In genomic region chr11:92662580-92662979, GRCh38 we compare ENCODE assay signal across 21 cellular contexts.
"Had no signal": no experiment of that assay in that cellular context is flagged by ENCODE, and none has a peak within 500 bp of the region (broad histone marks: within the 10 kb centered on the region; RNA-seq: fewer than 3 reads in every experiment).

No MANE protein-coding gene starts in this region.

- H3K27ac ChIP-seq: colonic mucosa, foreskin keratinocyte, left lung, lower lobe of right lung, ovary, right lobe of liver, skin epidermis, suprapubic skin, thyroid gland had no signal

- H3K36me3 ChIP-seq: colonic mucosa, left lung, lower lobe of right lung, ovary, right lobe of liver, suprapubic skin, thyroid gland had no signal

- H3K27me3 ChIP-seq: colonic mucosa, foreskin keratinocyte, left lung, ovary, right lobe of liver, suprapubic skin, thyroid gland had no signal

- H3K36me3 Mint-ChIP-seq: immature natural killer cell; memory B cell; naive thymus-derived CD4-positive, alpha-beta T cell had no signal

- DNase-seq: colonic mucosa; dermis blood vessel endothelial cell; foreskin keratinocyte; immature natural killer cell; left lung; lower lobe of right lung; naive thymus-derived CD4-positive, alpha-beta T cell; nucleus accumbens; ovary; right lobe of liver; stimulated activated CD4-positive, alpha-beta T cell treated with anti-CD3 and anti-CD28 coated beads, Interleukin-2, amount 100 ng/mL, for 48 hours; stimulated activated naive CD4-positive, alpha-beta T cell treated with Interleukin-2 at 50 U/mL for 16 hours; thyroid gland had no signal

- H3K9me3 Mint-ChIP-seq: type B pancreatic cell had no signal

- H3K4me3 ChIP-seq: colonic mucosa, left lung, lower lobe of right lung, ovary, right lobe of liver, skin epidermis, suprapubic skin, thyroid gland had no signal

- H3K4me3 Mint-ChIP-seq: immature natural killer cell; memory B cell; naive thymus-derived CD4-positive, alpha-beta T cell; neural crest cell; type B pancreatic cell had no signal

- H3K4me1 Mint-ChIP-seq: immature natural killer cell; memory B cell; naive thymus-derived CD4-positive, alpha-beta T cell had no signal

- H3K9me3 ChIP-seq: colonic mucosa, left lung, lower lobe of right lung, ovary, right lobe of liver, suprapubic skin, thyroid gland had no signal

- FAIRE-seq: keratinocyte, urothelium cell line had no signal

- H3K4me1 ChIP-seq: colonic mucosa, foreskin keratinocyte, left lung, lower lobe of right lung, right lobe of liver, suprapubic skin, thyroid gland had no signal

- H3K27ac Mint-ChIP-seq: immature natural killer cell; memory B cell; naive thymus-derived CD4-positive, alpha-beta T cell; progenitor cell of endocrine pancreas; type B pancreatic cell had no signal

- H3K27me3 Mint-ChIP-seq: memory B cell; naive thymus-derived CD4-positive, alpha-beta T cell; progenitor cell of endocrine pancreas; type B pancreatic cell had no signal
